ENCODE assay signal across 8 cellular contexts in genomic region chr16:81006472-81007311, GRCh38. TPM values are rescaled to one million over a fixed set of nuclear protein-coding genes. Genes with fewer than 3 reads are reported as not detected.
DNase-seq lines count a peak whose midpoint lies in the region; ATAC-seq and TF ChIP-seq lines count a peak whose summit lies in the region.

Gene CENPN (plus strand): TSS chr16:81007214. CDS start chr16:81011940, 4,726 bp downstream.
Gene CMC2 (minus strand): TSS chr16:81006885. CDS start chr16:80997394, 9,491 bp downstream.

- H3K9ac ChIP-seq in skeletal muscle tissue (ENCODE audit: low read depth in 1 of 3, low read length in 3 of 3) = peak within 1 kb of the TSS; percentile 86 to 100 (median 98)

- DNase-seq in AG04450 (ENCODE audit: low read depth, low spot score) (peak; percentile 99), NCI-H2227 (lab: John Stamatoyannopoulos, UW; ENCODE audit: unreplicated experiment) (peak; percentile 95), WERI-Rb-1 (peak; percentile 92), breast epithelium (ENCODE audit: low spot score in 2 of 2) (peak; percentile 99)

- H3K27me3 ChIP-seq in AG04450 (ENCODE audit: control insufficient read depth, insufficient read depth, low read length) = no peaks in the 10 kb centered on the region
- H3K27me3 ChIP-seq in WERI-Rb-1 (ENCODE audit: insufficient read depth, low read depth, severe bottlenecking) = no peaks in the 10 kb centered on the region
- no peaks in the 10 kb centered on the region for H3K27me3 ChIP-seq in breast epithelium
- H3K27me3 ChIP-seq in skeletal muscle tissue (ENCODE audit: control insufficient read depth in 3 of 3, insufficient read depth in 3 of 3, low read length in 3 of 3) = no peaks in the 10 kb centered on the region

- H3K4me1 ChIP-seq in breast epithelium (peaks cover 0 to 4% of the 10 kb centered on the region in 2 donors), skeletal muscle tissue (ENCODE audit: control insufficient read depth in 3 of 3, insufficient read depth in 3 of 3, low read length in 3 of 3) (peaks cover 15 to 23% (median 21%) of the 10 kb centered on the region in 3 donors)

- ATAC-seq in GM18909 (IDR thresholded peaks at IDR 0.05; ENCODE audit: poor library complexity, unreplicated experiment) (peak; percentile 86), HG03159 (IDR thresholded peaks at IDR 0.05; ENCODE audit: unreplicated experiment) (peak; percentile 87)

- POLR2A ChIA-PET in AG04450 (lab: Yijun Ruan, JAX) = interaction anchor here (0.5 to 1.4 kb wide), 7 partner anchors 11 to 308 kb away, joined by 3 to 14 read pairs (median 3); partner anchors contain the start of genes C16orf46 and GAN

- peak within 1 kb of the TSS; percentile 98 for H3K27ac ChIP-seq in AG04450 (ENCODE audit: low read depth, low read length)
- peak within 1 kb of the TSS; percentile 100 for H3K27ac ChIP-seq in WERI-Rb-1
- H3K27ac ChIP-seq in breast epithelium = peak within 1 kb of the TSS; percentile 98 to 99
- peak within 1 kb of the TSS; percentile 98 for H3K27ac ChIP-seq in skeletal muscle tissue (ENCODE audit: low read depth, low read length)

- intact Hi-C loops in breast epithelium (cut with DNase I; ENCODE audit: low total_unique reads) = no loop called here

- H3K4me3 ChIP-seq in AG04450 (ENCODE audit: low read depth, low read length) = peak within 1 kb of the TSS; percentile 95
- H3K4me3 ChIP-seq in WERI-Rb-1 (ENCODE audit: low read depth, low read length) = peak within 1 kb of the TSS; percentile 83
- peak within 1 kb of the TSS; percentile 93 to 96 (median 95) for H3K4me3 ChIP-seq in breast epithelium
- H3K4me3 ChIP-seq in iPS-18c (ENCODE audit: insufficient read depth, low read depth, low read length) = peak within 1 kb of the TSS; percentile 98
- peak within 1 kb of the TSS; percentile 80 to 96 (median 81) for H3K4me3 ChIP-seq in skeletal muscle tissue (ENCODE audit: low read length in 3 of 3)

- TF ChIP-seq POLR2A in breast epithelium (IDR thresholded peaks at IDR 0.05) = peak; percentile 46

- H3K9me3 ChIP-seq in AG04450 (ENCODE audit: control insufficient read depth, insufficient read depth, low read length) (no peaks in the 10 kb centered on the region), WERI-Rb-1 (ENCODE audit: severe bottlenecking) (no peaks in the 10 kb centered on the region), breast epithelium (no peaks in the 10 kb centered on the region), iPS-18c (ENCODE audit: control insufficient read depth, insufficient read depth, low read length) (no peaks in the 10 kb centered on the region), skeletal muscle tissue (ENCODE audit: control insufficient read depth in 3 of 3, low read length in 3 of 3) (no peaks in the 10 kb centered on the region)

- no peak for TF ChIP-seq CTCF in AG04450 (IDR thresholded peaks at IDR 0.05; ENCODE audit: low read depth, low read length)
- TF ChIP-seq CTCF in WERI-Rb-1 (IDR thresholded peaks at IDR 0.05; ENCODE audit: low read depth, low read length) = no peak
- no peak for TF ChIP-seq CTCF in breast epithelium (IDR thresholded peaks at IDR 0.05)

- no peaks in the 10 kb centered on the region for H3K36me3 ChIP-seq in WERI-Rb-1
- H3K36me3 ChIP-seq in breast epithelium = no peaks in the 10 kb centered on the region
- no peaks in the 10 kb centered on the region for H3K36me3 ChIP-seq in skeletal muscle tissue (ENCODE audit: control insufficient read depth in 3 of 3, insufficient read depth in 3 of 3, low read length in 3 of 3)

- CTCF ChIA-PET in AG04450 (lab: Charles Lee) = no interaction called here

RNA-seq across cellular contexts. Expression of gene CENPN, which starts in this region (rescaled TPM):
- polyA plus RNA-seq in AG04450 (2011; rRNA removed) = 16.2 and 23.1 TPM in 2 replicates
- 17.7 and 19.6 TPM in 2 replicates for polyA minus RNA-seq in AG04450 (2011; rRNA and poly(A)+ RNA removed)
- 1 to 10 TPM; 3.9 to 9.7 (median 8.2) TPM for total RNA-seq in breast epithelium
- 13.0 TPM for total RNA-seq in skeletal muscle tissue

RNA-seq across cellular contexts. Expression of gene CMC2, which starts in this region (rescaled TPM):
- polyA plus RNA-seq in AG04450 (2011; rRNA removed) = 74.7 and 85.2 TPM in 2 replicates
- 7.3 and 12.2 TPM in 2 replicates for polyA minus RNA-seq in AG04450 (2011; rRNA and poly(A)+ RNA removed)
- 10 to 100 TPM; 27.5 to 38.5 (median 31.5) TPM for total RNA-seq in breast epithelium
- 24.5 TPM for total RNA-seq in skeletal muscle tissue

Comparison
In these comparisons a context has a peak if more than half of its experiments do, and no peak if none do; other contexts are left out.
1. Peak in every context shown above with its lines: DNase-seq, ATAC-seq, H3K4me3 ChIP-seq and H3K27ac ChIP-seq.